Comparison of ENCODE assay signal across 28 cellular contexts in genomic region chr1:219940707-219941106, GRCh38. TPM values are rescaled to one million over a fixed set of nuclear protein-coding genes. Genes with fewer than 3 reads are reported as not detected.
DNase-seq lines count a peak whose midpoint lies in the region; ATAC-seq and TF ChIP-seq lines count a peak whose summit lies in the region.
"Had no signal": no experiment of that assay in that cellular context is flagged by ENCODE, and none has a peak within 500 bp of the region (broad histone marks: within the 10 kb centered on the region; RNA-seq: fewer than 3 reads in every experiment).

No MANE protein-coding gene starts in this region.

- H3K27ac Mint-ChIP-seq in CD4-positive, alpha-beta T cell = no peak overlapping the region
- H3K27ac Mint-ChIP-seq: CD8-positive, alpha-beta T cell had no signal

- POLR2A ChIA-PET in CD4-positive, alpha-beta T cell (lab: Charles Lee) = no interaction called here

- H3K36me3 ChIP-seq in MG63 (no peaks in the 10 kb centered on the region), osteoblast (ENCODE audit: insufficient read depth, low read length) (no peaks in the 10 kb centered on the region), ascending aorta (no peaks in the 10 kb centered on the region), prostate gland (no peaks in the 10 kb centered on the region)

- CTCF ChIA-PET in CD4-positive, alpha-beta T cell (lab: Charles Lee) = no interaction called here

- no peak for ATAC-seq in CD4-positive, alpha-beta T cell (ENCODE audit: poor library complexity)
- ATAC-seq: CD8-positive, alpha-beta T cell; GM12878; HCT116 had no signal

- no peak overlapping the region for H3K4me2 ChIP-seq in osteoblast (ENCODE audit: insufficient read depth, low read length)

- no peak overlapping the region for H3K27ac ChIP-seq in osteoblast (ENCODE audit: low read depth, low read length)
- no peak overlapping the region for H3K27ac ChIP-seq in ascending aorta
- H3K27ac ChIP-seq in prostate gland = no peak overlapping the region
- H3K27ac ChIP-seq in CD4-positive, alpha-beta T cell (ENCODE audit: low read depth, low read length) = no peak overlapping the region
- H3K27ac ChIP-seq: HL-60 had no signal

- no peaks in the 10 kb centered on the region for H4K20me1 ChIP-seq in osteoblast (ENCODE audit: insufficient read depth, low read length)

- no peak overlapping the region for H2AFZ ChIP-seq in osteoblast (ENCODE audit: low read length)

- no peaks in the 10 kb centered on the region for H3K36me3 Mint-ChIP-seq in CD4-positive, alpha-beta T cell (ENCODE audit: low read depth)
- H3K36me3 Mint-ChIP-seq: CD8-positive, alpha-beta T cell had no signal

- 46% methylated on average over 3 of the region's 3 CpGs for WGBS in prostate gland

- H3K9me3 ChIP-seq in MG63 = peaks cover 4% of the 10 kb centered on the region; the same call in 1 of the 2 replicates
- H3K9me3 ChIP-seq in osteoblast (ENCODE audit: low read depth, low read length) = no peaks in the 10 kb centered on the region
- H3K9me3 ChIP-seq in ascending aorta = no peaks in the 10 kb centered on the region
- no peaks in the 10 kb centered on the region for H3K9me3 ChIP-seq in prostate gland
- no peaks in the 10 kb centered on the region for H3K9me3 ChIP-seq in CD4-positive, alpha-beta T cell (ENCODE audit: control insufficient read depth, low read length)
- H3K9me3 ChIP-seq: Caco-2 had no signal

- H3K4me1 ChIP-seq in osteoblast (ENCODE audit: insufficient read depth, low read length) (no peaks in the 10 kb centered on the region), ascending aorta (no peaks in the 10 kb centered on the region), prostate gland (replicated peaks) (no peaks in the 10 kb centered on the region)
- H3K4me1 ChIP-seq: Caco-2 had no signal

- no peaks in the 10 kb centered on the region for H3K4me1 Mint-ChIP-seq in CD4-positive, alpha-beta T cell (ENCODE audit: low read depth)

- TF ChIP-seq CTCF in osteoblast (IDR thresholded peaks at IDR 0.05; ENCODE audit: extremely low read depth, low read depth, low read length) (no peak), ascending aorta (IDR thresholded peaks at IDR 0.05) (no peak), prostate gland (IDR thresholded peaks at IDR 0.05) (no peak)
- no peak for TF ChIP-seq CTCF in CD4-positive, alpha-beta T cell (IDR thresholded peaks at IDR 0.05)

- no peak overlapping the region for H3K4me3 ChIP-seq in MG63
- no peak overlapping the region for H3K4me3 ChIP-seq in osteoblast (ENCODE audit: insufficient read depth, low read length)
- no peak overlapping the region for H3K4me3 ChIP-seq in ascending aorta
- no peak overlapping the region for H3K4me3 ChIP-seq in prostate gland
- H3K4me3 ChIP-seq: GM12878 had no signal

- TF ChIP-seq POLR2A in prostate gland (IDR thresholded peaks at IDR 0.05) = no peak

- no peak overlapping the region for H3K4me3 Mint-ChIP-seq in CD4-positive, alpha-beta T cell
- H3K4me3 Mint-ChIP-seq: CD8-positive, alpha-beta T cell had no signal

- H3K27me3 ChIP-seq in MG63 (no peaks in the 10 kb centered on the region), osteoblast (ENCODE audit: insufficient read depth, low read length) (no peaks in the 10 kb centered on the region), ascending aorta (no peaks in the 10 kb centered on the region), prostate gland (replicated peaks; ENCODE audit: insufficient read depth) (no peaks in the 10 kb centered on the region)
- H3K27me3 ChIP-seq in CD4-positive, alpha-beta T cell (ENCODE audit: control insufficient read depth, insufficient read depth, low read length) = peaks cover 4% of the 10 kb centered on the region

- no peaks in the 10 kb centered on the region for H3K79me2 ChIP-seq in osteoblast (ENCODE audit: insufficient read depth, low read length)

- H3K9me3 Mint-ChIP-seq in CD4-positive, alpha-beta T cell = no peaks in the 10 kb centered on the region
- H3K9me3 Mint-ChIP-seq: CD8-positive, alpha-beta T cell had no signal

- intact Hi-C loops in ascending aorta (cut with DNase I) (no loop called here), prostate gland (cut with DNase I) (no loop called here)
- intact Hi-C loops in CD4-positive, alpha-beta T cell (cut with DNase I, micrococcal nuclease) = no loop called here

- peak; percentile 44 for DNase-seq in MG63
- DNase-seq in brain pericyte (ENCODE audit: low read depth, low spot score) = peak; percentile 33
- peak; percentile 32 for DNase-seq in osteoblast (ENCODE audit: insufficient read length, low spot score, missing footprints)
- no peak for DNase-seq in NOMO-1 treated with DMSO at 0.1 percent for 48 hours (lab: John Stamatoyannopoulos, UW; ENCODE audit: unreplicated experiment)
- no peak for DNase-seq in ascending aorta (ENCODE audit: low spot score in 2 of 2)
- no peak for DNase-seq in prostate gland (ENCODE audit: low spot score)
- no peak for DNase-seq in CD4-positive, alpha-beta T cell
- DNase-seq: C1 segment of cervical spinal cord; Caco-2; CD8-positive, alpha-beta T cell; GDM1; Karpas-422; MV-4-11; NCI-H1105; NCI-H1436 treated with DMSO at 0.1 percent for 48 hours; NCI-H187 treated with DMSO at 0.1 percent for 48 hours; NCI-H446; NCI-H526; NCI-H82; NK-92 treated with Interleukin-12 subunit alpha and Interleukin-12 subunit beta, amount 100 ng/mL, for 24 hours; Right ventricle myocardium superior; RPMI8226 had no signal

- H3K27me3 Mint-ChIP-seq in CD4-positive, alpha-beta T cell = peaks cover 51% of the 10 kb centered on the region

RNA-seq across cellular contexts. Expression of gene SLC30A10, which starts 12.3 kb away (rescaled TPM):
- 2.1 TPM in 1 of 2 replicates, not detected in the other for total RNA-seq in MG63 (2014; rRNA removed; shearing (Covaris generic); ENCODE audit: low replicate concordance)
- 0.36 TPM in 1 of 2 replicates, not detected in the other for total RNA-seq in osteoblast
- not detected for total RNA-seq in ascending aorta
- total RNA-seq in prostate gland = 1 to 10 TPM in 1 of 2 donors, under 1 TPM in 1; 0.18 to 1.4 TPM
- not detected for total RNA-seq in CD4-positive, alpha-beta T cell
- total RNA-seq: A673; CD8-positive, alpha-beta T cell; GM12878; H4; M059J had no signal

Comparison
In these comparisons a context has a peak if more than half of its experiments do, and no peak if none do; other contexts are left out.
1. DNase-seq: peak in MG63 (single experiment), brain pericyte (single experiment) and osteoblast (single experiment); none in NOMO-1 treated with DMSO at 0.1 percent for 48 hours (single experiment), ascending aorta (0 of 2), prostate gland (single experiment) and CD4-positive, alpha-beta T cell (0 of 10).